Comparison of ENCODE assay signal across 8 cellular contexts in genomic region chr11:130448416-130449068, GRCh38. TPM values are rescaled to one million over a fixed set of nuclear protein-coding genes. Genes with fewer than 3 reads are reported as not detected.
DNase-seq lines count a peak whose midpoint lies in the region; ATAC-seq and TF ChIP-seq lines count a peak whose summit lies in the region.

Gene ADAMTS15, plus strand, starts transcription at chr11:130448645. Its CDS starts 329 bp downstream, at chr11:130448974.

- H3K4me1 ChIP-seq in adrenal gland (replicated peaks in 1 of 2) (peaks cover 10 to 21% of the 10 kb centered on the region in 2 donors), right cardiac atrium (ENCODE audit: control insufficient read depth, insufficient read depth, low read length) (peaks cover 1% of the 10 kb centered on the region), rectal smooth muscle tissue (ENCODE audit: control insufficient read depth, insufficient read depth, low read length) (no peaks in the 10 kb centered on the region)

- H3K9ac ChIP-seq in rectal smooth muscle tissue (ENCODE audit: low read length): no peak within 1 kb of the TSS

- peak within 1 kb of the TSS in 2 of 4 donors; percentile 34 to 55 for H3K4me3 ChIP-seq in adrenal gland
- peak within 1 kb of the TSS; percentile 70 for H3K4me3 ChIP-seq in right cardiac atrium (ENCODE audit: low read length)
- peak within 1 kb of the TSS; percentile 81 for H3K4me3 ChIP-seq in rectal smooth muscle tissue (ENCODE audit: low read length)

- peak; percentile 24 to 41 for DNase-seq in AML-193 (lab: John Stamatoyannopoulos, UW)
- peak; percentile 14 for DNase-seq in GOT3 (lab: John Stamatoyannopoulos, UW)
- peak; percentile 89 to 99 for DNase-seq in NCI-H526 (lab: John Stamatoyannopoulos, UW)
- DNase-seq in adrenal gland: peak; percentile 64 to 82 (median 77)
- peak; percentile 95 to 97 (median 97) for DNase-seq in right cardiac atrium
- no peak for DNase-seq in stimulated activated naive CD4-positive, alpha-beta T cell (lab: John Stamatoyannopoulos, UW)

- 0 to 1% (median 1%) methylated on average over 11 to 57 of the region's 57 CpGs for WGBS in adrenal gland, 4 donors
- WGBS in right cardiac atrium: under 1% methylated on average over 57 of the region's 57 CpGs

- peaks cover 11% of the 10 kb centered on the region for H3K27me3 ChIP-seq in adrenal gland
- H3K27me3 ChIP-seq in right cardiac atrium (ENCODE audit: control insufficient read depth, insufficient read depth): no peaks in the 10 kb centered on the region
- no peaks in the 10 kb centered on the region for H3K27me3 ChIP-seq in rectal smooth muscle tissue (ENCODE audit: control insufficient read depth, insufficient read depth, low read length)

- intact Hi-C loops in adrenal gland (cut with DNase I) (no loop called here), right cardiac atrium (cut with DNase I) (loop anchor here in 1 of 4 donors (5.0 kb wide), 1 partner anchor 204 kb away; no protein-coding TSS in a partner anchor)

- ATAC-seq in right cardiac atrium (peak; percentile 90 to 92), HG03432 (IDR thresholded peaks at IDR 0.05; ENCODE audit: unreplicated experiment) (no peak)

- H3K27ac ChIP-seq in adrenal gland (peak within 1 kb of the TSS in 2 of 5 donors; percentile 56 to 72), right cardiac atrium (ENCODE audit: low read length) (peak within 1 kb of the TSS; percentile 64), rectal smooth muscle tissue (ENCODE audit: low read depth, low read length) (peak within 1 kb of the TSS; percentile 50)

- no peaks in the 10 kb centered on the region for H3K36me3 ChIP-seq in adrenal gland (replicated peaks in 1 of 2)
- no peaks in the 10 kb centered on the region for H3K36me3 ChIP-seq in rectal smooth muscle tissue (ENCODE audit: control insufficient read depth, insufficient read depth, low read length)

- no peak for TF ChIP-seq CTCF in adrenal gland (IDR thresholded peaks at IDR 0.05)

- H3K9me3 ChIP-seq in adrenal gland (replicated peaks in 1 of 3): no peaks in the 10 kb centered on the region
- no peaks in the 10 kb centered on the region for H3K9me3 ChIP-seq in right cardiac atrium (ENCODE audit: control insufficient read depth, low read length)

- peak in 1 of 2 donors; percentile 21 for TF ChIP-seq POLR2A in adrenal gland (IDR thresholded peaks at IDR 0.05)

RNA-seq across cellular contexts. Expression of gene ADAMTS15, which starts in this region (rescaled TPM):
- total RNA-seq in adrenal gland (1 to 10 TPM; 1.4 to 3.0 (median 2.2) TPM), right cardiac atrium (10 to 100 TPM; 13.4 to 30.2 (median 30.0) TPM)
- polyA plus RNA-seq in adrenal gland (1 to 10 TPM in 2 of 3 donors, under 1 TPM in 1; 0.68 to 3.7 (median 3.4) TPM), right cardiac atrium (13.7 TPM)

Comparison
In these comparisons a context has a peak if more than half of its experiments do, and no peak if none do; other contexts are left out.
1. DNase-seq: peak in AML-193 (2 of 2), GOT3 (single experiment), NCI-H526 (2 of 2), adrenal gland (7 of 7) and right cardiac atrium (3 of 3); none in stimulated activated naive CD4-positive, alpha-beta T cell (0 of 6).